15 cellular contexts compared by ENCODE assay signal in genomic region chr15:74431116-74431515, GRCh38. TPM values are rescaled to one million over a fixed set of nuclear protein-coding genes. Genes with fewer than 3 reads are reported as not detected.
DNase-seq lines count a peak whose midpoint lies in the region; ATAC-seq and TF ChIP-seq lines count a peak whose summit lies in the region.
"Had no signal": no experiment of that assay in that cellular context is flagged by ENCODE, and none has a peak within 500 bp of the region (broad histone marks: within the 10 kb centered on the region; RNA-seq: fewer than 3 reads in every experiment).

No MANE protein-coding gene starts in this region.

- H3K4me1 ChIP-seq in foreskin keratinocyte (peaks cover 18% of the 10 kb centered on the region), BE2C (peaks cover 3% of the 10 kb centered on the region)

- no peak overlapping the region for H3K4me3 ChIP-seq in BE2C (ENCODE audit: low read depth, low read length)
- H3K4me3 ChIP-seq: cardiac muscle cell, SK-N-MC had no signal

- no peak for DNase-seq in activated T-cell treated with anti-CD3 and anti-CD28 coated beads, Interleukin-2, amount 50 U/mL, for 72 hours
- DNase-seq in activated T-cell treated with anti-CD3 and anti-CD28 coated beads, Interleukin-2, amount 50 U/mL, for 48 hours, result no peak
- DNase-seq in activated B cell treated with CpG ODN at 0.5 μM for 24 hours (no peak), foreskin keratinocyte (no peak), substantia nigra (lab: John Stamatoyannopoulos, UW) (peak in 1 of 49 donors; percentile 28), NCI-H2196 treated with DMSO at 0.1 percent for 48 hours (lab: John Stamatoyannopoulos, UW; ENCODE audit: unreplicated experiment) (no peak), BE2C (no peak)
- DNase-seq: activated CD4-positive, alpha-beta T cell treated with anti-CD3 and anti-CD28 coated beads, Interleukin-2, amount 50 U/mL, for 4 hours; AML-193; left cardiac atrium; NCI-H82 had no signal

- POLR2A ChIA-PET in activated B cell treated with CpG ODN at 0.5 μM for 24 hours (lab: Charles Lee), result interaction anchor here (0.8 to 12.1 kb wide), 10 partner anchors 10 to 359 kb away, joined by 3 to 214 read pairs (median 6); no protein-coding TSS in a partner anchor

- TF ChIP-seq CTCF in activated B cell treated with CpG ODN at 0.5 μM for 24 hours (IDR thresholded peaks at IDR 0.05) (no peak), foreskin keratinocyte (conservative IDR thresholded peaks at IDR 0.05) (no peak), BE2C (IDR thresholded peaks at IDR 0.05; ENCODE audit: low read depth, low read length) (no peak)

- CTCF ChIA-PET in activated B cell treated with CpG ODN at 0.5 μM for 24 hours (lab: Charles Lee), result interaction anchor here (2.9 to 17.7 kb wide), 3 partner anchors 8 to 51 kb away, joined by 9 to 403 read pairs (median 21); no protein-coding TSS in a partner anchor

- H3K4me1 Mint-ChIP-seq in activated T-cell treated with anti-CD3 and anti-CD28 coated beads, Interleukin-2, amount 50 U/mL, for 72 hours (ENCODE audit: low read depth), result peaks cover 77% of the 10 kb centered on the region
- H3K4me1 Mint-ChIP-seq in activated B cell treated with CpG ODN at 0.5 μM for 24 hours, result peaks cover 87% of the 10 kb centered on the region

- H3K36me3 Mint-ChIP-seq in activated T-cell treated with anti-CD3 and anti-CD28 coated beads, Interleukin-2, amount 50 U/mL, for 72 hours (ENCODE audit: insufficient read depth in 2 of 2), result peaks cover 4 to 16% of the 10 kb centered on the region in 2 donors
- H3K36me3 Mint-ChIP-seq in activated B cell treated with CpG ODN at 0.5 μM for 24 hours (ENCODE audit: low read depth), result peaks cover 57% of the 10 kb centered on the region

- H3K36me3 ChIP-seq in BE2C, result no peaks in the 10 kb centered on the region
- H3K36me3 ChIP-seq: cardiac muscle cell had no signal

- no peaks in the 10 kb centered on the region for H3K9me3 Mint-ChIP-seq in activated T-cell treated with anti-CD3 and anti-CD28 coated beads, Interleukin-2, amount 50 U/mL, for 72 hours
- no peaks in the 10 kb centered on the region for H3K9me3 Mint-ChIP-seq in activated B cell treated with CpG ODN at 0.5 μM for 24 hours

- H3K27ac ChIP-seq in foreskin keratinocyte, result peak overlapping the region; percentile 72
- peak overlapping the region; percentile 93 for H3K27ac ChIP-seq in substantia nigra (ENCODE audit: low read depth, low read length, poor library complexity, severe bottlenecking)
- H3K27ac ChIP-seq: cardiac muscle cell, SK-N-MC had no signal

- H3K27me3 Mint-ChIP-seq in activated T-cell treated with anti-CD3 and anti-CD28 coated beads, Interleukin-2, amount 50 U/mL, for 72 hours (ENCODE audit: low read depth), result no peaks in the 10 kb centered on the region
- H3K27me3 Mint-ChIP-seq in activated B cell treated with CpG ODN at 0.5 μM for 24 hours, result no peaks in the 10 kb centered on the region

- ATAC-seq in activated T-cell treated with anti-CD3 and anti-CD28 coated beads, Interleukin-2, amount 50 U/mL, for 72 hours (replicated peaks in 1 of 2), result no peak
- no peak for ATAC-seq in activated B cell treated with CpG ODN at 0.5 μM for 24 hours (ENCODE audit: low read depth)
- ATAC-seq in foreskin keratinocyte, result no peak
- no peak for ATAC-seq in GM19452 (IDR thresholded peaks at IDR 0.05; ENCODE audit: unreplicated experiment)
- ATAC-seq: left cardiac atrium had no signal

- no peaks in the 10 kb centered on the region for H3K9me3 ChIP-seq in BE2C

- intact Hi-C loops in activated B cell treated with CpG ODN at 0.5 μM for 24 hours (cut with micrococcal nuclease), result loop anchor here (1.0 kb wide), 1 partner anchor 9 kb away; no protein-coding TSS in a partner anchor

- no peaks in the 10 kb centered on the region for H3K27me3 ChIP-seq in foreskin keratinocyte
- H3K27me3 ChIP-seq in BE2C, result peaks cover 15% of the 10 kb centered on the region
- H3K27me3 ChIP-seq: cardiac muscle cell had no signal

- H3K27ac Mint-ChIP-seq in activated T-cell treated with anti-CD3 and anti-CD28 coated beads, Interleukin-2, amount 50 U/mL, for 72 hours, result peak overlapping the region; percentile 17
- H3K27ac Mint-ChIP-seq in activated B cell treated with CpG ODN at 0.5 μM for 24 hours, result peak overlapping the region; percentile 84
- H3K27ac Mint-ChIP-seq: progenitor cell of endocrine pancreas had no signal

- peak overlapping the region; percentile 80 to 95 for H3K4me3 Mint-ChIP-seq in activated T-cell treated with anti-CD3 and anti-CD28 coated beads, Interleukin-2, amount 50 U/mL, for 72 hours
- H3K4me3 Mint-ChIP-seq in activated B cell treated with CpG ODN at 0.5 μM for 24 hours, result peak overlapping the region; percentile 96

RNA-seq across cellular contexts. Expression of gene SEMA7A, which starts 2.6 kb away (rescaled TPM):
- total RNA-seq in activated T-cell treated with anti-CD3 and anti-CD28 coated beads, Interleukin-2, amount 50 U/mL, for 72 hours, result 10 to 100 TPM; 46.7 to 57.1 TPM
- total RNA-seq in activated B cell treated with CpG ODN at 0.5 μM for 24 hours (159 and 178 TPM in 2 replicates), foreskin keratinocyte (19.8 and 45.0 TPM in 2 replicates)
- polyA plus RNA-seq in foreskin keratinocyte, result 14.5 and 32.3 TPM in 2 replicates
- polyA plus RNA-seq in BE2C (2012; ENCODE audit: insufficient read depth, insufficient read length, low read depth), result 2.8 TPM

RNA-seq across cellular contexts. Expression of gene UBL7, which starts 29.8 kb away (rescaled TPM):
- 10 to 100 TPM; 47.8 to 55.1 TPM for total RNA-seq in activated T-cell treated with anti-CD3 and anti-CD28 coated beads, Interleukin-2, amount 50 U/mL, for 72 hours
- total RNA-seq in activated B cell treated with CpG ODN at 0.5 μM for 24 hours (40.6 and 48.8 TPM in 2 replicates), foreskin keratinocyte (55.1 and 59.7 TPM in 2 replicates)
- 73.0 and 77.4 TPM in 2 replicates for polyA plus RNA-seq in foreskin keratinocyte
- polyA plus RNA-seq in BE2C (2012; ENCODE audit: insufficient read depth, insufficient read length, low read depth), result 84.1 TPM
